ENCODE assay signal across 8 cellular contexts in genomic region chr2:161166538-161167409, GRCh38. TPM values are rescaled to one million over a fixed set of nuclear protein-coding genes. Genes with fewer than 3 reads are reported as not detected.
DNase-seq lines count a peak whose midpoint lies in the region; ATAC-seq and TF ChIP-seq lines count a peak whose summit lies in the region.

No MANE protein-coding gene starts in this region.

- no peak overlapping the region for H4K91ac ChIP-seq in IMR-90 (ENCODE audit: insufficient read depth, low read depth, low read length)

- no peak overlapping the region for H2BK20ac ChIP-seq in IMR-90 (ENCODE audit: low read depth, low read length)

- H3K4me3 ChIP-seq in CD4-positive, CD25-positive, alpha-beta regulatory T cell (ENCODE audit: low read depth, low read length): peak overlapping the region; percentile 97
- no peak overlapping the region for H3K4me3 ChIP-seq in IMR-90 (ENCODE audit: insufficient read depth, low read depth, low read length)
- H3K4me3 ChIP-seq in aorta (ENCODE audit: low read length in 2 of 2): no peak overlapping the region

- peak overlapping the region; percentile 67 for H3K27ac ChIP-seq in CD4-positive, CD25-positive, alpha-beta regulatory T cell (ENCODE audit: insufficient read depth, low read length, poor library complexity, severe bottlenecking)
- peak overlapping the region; percentile 56; the same call in 1 of the 2 replicates for H3K27ac ChIP-seq in IMR-90 (ENCODE audit: insufficient read depth, low read length)
- H3K27ac ChIP-seq in aorta (ENCODE audit: low read depth in 1 of 2, low read length in 2 of 2): no peak overlapping the region

- no peak overlapping the region for H3K4ac ChIP-seq in IMR-90 (ENCODE audit: low read depth, low read length)

- H3K36me3 Mint-ChIP-seq in CD4-positive, CD25-positive, alpha-beta regulatory T cell: peaks cover 23% of the 10 kb centered on the region
- no peaks in the 10 kb centered on the region for H3K36me3 Mint-ChIP-seq in endothelial cell (ENCODE audit: low read depth, unreplicated experiment)

- no peak overlapping the region; the same call in 1 of the 2 replicates for H4K5ac ChIP-seq in IMR-90 (ENCODE audit: low read depth, low read length)

- no peaks in the 10 kb centered on the region for H3K27me3 ChIP-seq in CD4-positive, CD25-positive, alpha-beta regulatory T cell (ENCODE audit: control insufficient read depth, insufficient read depth, low read length)
- no peaks in the 10 kb centered on the region for H3K27me3 ChIP-seq in IMR-90 (ENCODE audit: control insufficient read depth, insufficient read depth, low read length)
- no peaks in the 10 kb centered on the region for H3K27me3 ChIP-seq in aorta (ENCODE audit: control insufficient read depth in 1 of 2, insufficient read depth in 2 of 2, low read length in 1 of 2)

- no peaks in the 10 kb centered on the region for H3K9me3 ChIP-seq in CD4-positive, CD25-positive, alpha-beta regulatory T cell (ENCODE audit: control insufficient read depth in 2 of 2, low read length in 2 of 2)
- H3K9me3 ChIP-seq in IMR-90 (ENCODE audit: control insufficient read depth, insufficient read depth, low read length) (no peaks in the 10 kb centered on the region), aorta (ENCODE audit: control insufficient read depth, low read length) (no peaks in the 10 kb centered on the region)

- ATAC-seq in CD4-positive, CD25-positive, alpha-beta regulatory T cell (ENCODE audit: low read depth in 2 of 2): peak; percentile 59 to 62
- ATAC-seq in GM21447 (IDR thresholded peaks at IDR 0.05; ENCODE audit: unreplicated experiment) (peak; percentile 82), IMR-90 (ENCODE audit: low read depth) (no peak), aorta (ENCODE audit: low FRiP score) (no peak)

- peak; percentile 20 to 79 (median 23) for DNase-seq in CD4-positive, CD25-positive, alpha-beta regulatory T cell
- DNase-seq in IMR-90 (peak; percentile 35), aorta (no peak), SKM-1 treated with dmso at 0.1 percent for 144 hours (lab: John Stamatoyannopoulos, UW; ENCODE audit: unreplicated experiment) (no peak), endothelial cell (ENCODE audit: low spot score) (no peak)
- peak; percentile 64 for DNase-seq in activated naive CD4-positive, alpha-beta T cell treated with anti-CD3 and anti-CD28 coated beads, Interleukin-2, amount 50 U/mL, for 16 hours
- peak; percentile 80 for DNase-seq in stimulated activated CD4-positive, alpha-beta T cell treated with anti-CD3 and anti-CD28 coated beads, Interleukin-4, amount 100 ng/mL, for 24 hours

- no CpG with 5 or more reads among the region's 6 CpGs for WGBS in IMR-90 (ENCODE audit: extremely low coverage in 2 of 2, insufficient read length in 1 of 2), 2 experiments
- WGBS in aorta, 2 donors: 95 to 96% methylated on average over 6 of the region's 6 CpGs

- no TSS peak for BruUV-seq in IMR-90 (replicated peaks; lab: Mats Ljungman, UMichigan)

- H3K4me1 ChIP-seq in CD4-positive, CD25-positive, alpha-beta regulatory T cell (ENCODE audit: control insufficient read depth, insufficient read depth, low read length, poor library complexity, severe bottlenecking): peaks cover 73% of the 10 kb centered on the region
- H3K4me1 ChIP-seq in IMR-90 (ENCODE audit: control insufficient read depth, insufficient read depth, low read length): peaks cover 10% of the 10 kb centered on the region
- peaks cover 2 to 5% of the 10 kb centered on the region in 2 donors for H3K4me1 ChIP-seq in aorta (ENCODE audit: control insufficient read depth in 1 of 2, insufficient read depth in 2 of 2, low read length in 2 of 2)

- H3K23ac ChIP-seq in IMR-90 (ENCODE audit: low read depth, low read length): no peak overlapping the region

- intact Hi-C loops in IMR-90 (cut with micrococcal nuclease) (loop anchor here (10.0 kb wide), 1 partner anchor 672 kb away; the partner anchor contains the start of gene RBMS1), aorta (cut with DNase I) (no loop called here)

- H3K9me1 ChIP-seq in IMR-90 (ENCODE audit: insufficient read depth, low read length): peaks cover 6% of the 10 kb centered on the region

- no peak overlapping the region for H3K56ac ChIP-seq in IMR-90 (ENCODE audit: extremely low read depth, insufficient read depth, low read length)

- CTCF ChIA-PET in IMR-90 (lab: Yijun Ruan, JAX): no interaction called here

- H3K27me3 Mint-ChIP-seq in CD4-positive, CD25-positive, alpha-beta regulatory T cell: no peaks in the 10 kb centered on the region
- no peaks in the 10 kb centered on the region for H3K27me3 Mint-ChIP-seq in endothelial cell (ENCODE audit: unreplicated experiment)

- H3K4me3 Mint-ChIP-seq in CD4-positive, CD25-positive, alpha-beta regulatory T cell: peak overlapping the region in 3 of 4 donors; percentile 18 to 71 (median 20)
- H3K4me3 Mint-ChIP-seq in endothelial cell (ENCODE audit: unreplicated experiment): no peak overlapping the region

- H2AK5ac ChIP-seq in IMR-90 (ENCODE audit: low read depth, low read length): no peak overlapping the region

- no peak overlapping the region for H3K4me2 ChIP-seq in IMR-90 (ENCODE audit: low read depth, low read length)

- TF ChIP-seq RAD21 in IMR-90 (IDR thresholded peaks at IDR 0.05; ENCODE audit: low read length): no peak

- TF ChIP-seq POLR2A in IMR-90 (IDR thresholded peaks at IDR 0.05; ENCODE audit: low read depth, low read length): no peak

- peaks cover 54 to 94% (median 80%) of the 10 kb centered on the region in 4 donors for H3K4me1 Mint-ChIP-seq in CD4-positive, CD25-positive, alpha-beta regulatory T cell
- H3K4me1 Mint-ChIP-seq in endothelial cell (ENCODE audit: unreplicated experiment): peaks cover 23% of the 10 kb centered on the region

- no peak overlapping the region for H3K9ac ChIP-seq in IMR-90 (ENCODE audit: low read depth, low read length)

- no peak overlapping the region for H2AK9ac ChIP-seq in IMR-90 (replicated peaks; ENCODE audit: low read depth, low read length, poor library complexity)

- H2BK120ac ChIP-seq in IMR-90 (ENCODE audit: low read depth, low read length): no peak overlapping the region

- dilution Hi-C loops in IMR-90 (cut with HindIII; ENCODE audit: low sequenced_read_pairs, unreplicated experiment): no loop called here

- H2BK5ac ChIP-seq in IMR-90 (ENCODE audit: low read depth, low read length, poor library complexity, severe bottlenecking): peak overlapping the region; percentile 25

- no peaks in the 10 kb centered on the region for H3K9me3 Mint-ChIP-seq in CD4-positive, CD25-positive, alpha-beta regulatory T cell
- no peaks in the 10 kb centered on the region for H3K9me3 Mint-ChIP-seq in endothelial cell (ENCODE audit: unreplicated experiment)

- H2AFZ ChIP-seq in IMR-90 (replicated peaks; ENCODE audit: low read length, poor library complexity): no peak overlapping the region

- POLR2A ChIA-PET in IMR-90 (lab: Charles Lee; ENCODE audit: unreplicated experiment): interaction anchor here (0.6 kb wide), 2 partner anchors 34 to 781 kb away, joined by 3 to 4 read pairs; no protein-coding TSS in a partner anchor

- no peak overlapping the region for H3K14ac ChIP-seq in IMR-90 (replicated peaks; ENCODE audit: low read depth, low read length)

- in situ Hi-C loops in IMR-90 (cut with MboI; ENCODE audit: low sequenced_read_pairs): no loop called here

- H4K20me1 ChIP-seq in IMR-90 (ENCODE audit: insufficient read depth, low read length): peaks cover 4% of the 10 kb centered on the region; the same call in 1 of the 2 replicates

- no peak overlapping the region for H3K18ac ChIP-seq in IMR-90 (ENCODE audit: low read depth, low read length)

- H4K8ac ChIP-seq in IMR-90 (ENCODE audit: low read depth in 2 of 2, low read length in 2 of 2): no peak overlapping the region

- H3K36me3 ChIP-seq in CD4-positive, CD25-positive, alpha-beta regulatory T cell (ENCODE audit: control insufficient read depth, insufficient read depth, low read length): peaks cover 5% of the 10 kb centered on the region
- peaks cover 11% of the 10 kb centered on the region for H3K36me3 ChIP-seq in IMR-90 (ENCODE audit: control insufficient read depth, insufficient read depth, low read length)
- no peaks in the 10 kb centered on the region for H3K36me3 ChIP-seq in aorta (ENCODE audit: control insufficient read depth in 1 of 2, insufficient read depth in 2 of 2, low read length in 1 of 2)

- H3K79me1 ChIP-seq in IMR-90 (ENCODE audit: low read depth in 1 of 2, low read length in 2 of 2): peaks cover 34 to 69% of the 10 kb centered on the region in 2 experiments

- H2BK15ac ChIP-seq in IMR-90 (ENCODE audit: low read depth, low read length): no peak overlapping the region

- TF ChIP-seq CTCF in IMR-90 (conservative IDR thresholded peaks at IDR 0.05; ENCODE audit: low read depth, low read length): no peak
- TF ChIP-seq CTCF in endothelial cell (IDR thresholded peaks at IDR 0.05; ENCODE audit: unreplicated experiment): no peak

- H3K27ac Mint-ChIP-seq in CD4-positive, CD25-positive, alpha-beta regulatory T cell: peak overlapping the region; percentile 70 to 92 (median 80)
- no peak overlapping the region for H3K27ac Mint-ChIP-seq in endothelial cell (ENCODE audit: unreplicated experiment)

TF ChIP-seq in IMR-90, 13 proteins besides CTCF, POLR2A, EP300 and RAD21 (continues in another document):
- TF ChIP-seq RCOR1 (IDR thresholded peaks at IDR 0.05; ENCODE audit: insufficient replicate concordance, low read length) (no peak), CHD1 (IDR thresholded peaks at IDR 0.05; ENCODE audit: low read depth, low read length) (no peak), MAFK (IDR thresholded peaks at IDR 0.05; ENCODE audit: low read depth, low read length) (no peak), MXI1 (IDR thresholded peaks at IDR 0.05; ENCODE audit: borderline replicate concordance, low read depth, low read length) (no peak), CEBPB (IDR thresholded peaks at IDR 0.05; ENCODE audit: low read depth, low read length) (no peak), SMC3 (IDR thresholded peaks at IDR 0.05; ENCODE audit: low read depth, low read length) (no peak), NFE2L2 (IDR thresholded peaks at IDR 0.05; ENCODE audit: low read depth, low read length) (no peak)
- TF ChIP-seq, protein P1, sequence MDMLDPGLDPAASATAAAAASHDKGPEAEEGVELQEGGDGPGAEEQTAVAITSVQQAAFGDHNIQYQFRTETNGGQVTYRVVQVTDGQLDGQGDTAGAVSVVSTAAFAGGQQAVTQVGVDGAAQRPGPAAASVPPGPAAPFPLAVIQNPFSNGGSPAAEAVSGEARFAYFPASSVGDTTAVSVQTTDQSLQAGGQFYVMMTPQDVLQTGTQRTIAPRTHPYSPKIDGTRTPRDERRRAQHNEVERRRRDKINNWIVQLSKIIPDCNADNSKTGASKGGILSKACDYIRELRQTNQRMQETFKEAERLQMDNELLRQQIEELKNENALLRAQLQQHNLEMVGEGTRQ (IDR thresholded peaks at IDR 0.05; ENCODE audit: low read depth, low read length): no peak

RNA-seq across cellular contexts. Expression of gene TANK, which starts 6.5 kb away (rescaled TPM):
- 182 TPM for total RNA-seq in CD4-positive, CD25-positive, alpha-beta regulatory T cell
- polyA plus RNA-seq in CD4-positive, CD25-positive, alpha-beta regulatory T cell: 10 to 100 TPM; 84.5 to 97.1 (median 89.0) TPM
- total RNA-seq in IMR-90 (2012; rRNA removed) (41.9 and 46.4 TPM in 2 replicates), aorta (10 to 100 TPM; 57.7 to 76.9 TPM), endothelial cell (ENCODE audit: unreplicated experiment) (40.8 TPM)
- polyA plus RNA-seq in IMR-90 (2012; rRNA removed) (24.8 and 25.4 TPM in 2 replicates), aorta (10 to 100 TPM; 33.1 to 39.3 TPM)
- polyA plus RNA-seq in IMR-90 (2012; cell fraction: cytosol; rRNA removed): 8.1 and 12.2 TPM in 2 replicates
- 5.6 and 36.1 TPM in 2 replicates for polyA plus RNA-seq in IMR-90 (2012; cell fraction: nucleus; rRNA removed; ENCODE audit: low replicate concordance)

Comparison
In these comparisons a context has a peak if more than half of its experiments do, and no peak if none do; other contexts are left out.
1. ATAC-seq: peak in CD4-positive, CD25-positive, alpha-beta regulatory T cell (2 of 2) and GM21447 (single experiment); none in IMR-90 (single experiment) and aorta (single experiment).
2. DNase-seq: peak in CD4-positive, CD25-positive, alpha-beta regulatory T cell (3 of 3), IMR-90 (single experiment), activated naive CD4-positive, alpha-beta T cell treated with anti-CD3 and anti-CD28 coated beads, Interleukin-2, amount 50 U/mL, for 16 hours (single experiment) and stimulated activated CD4-positive, alpha-beta T cell treated with anti-CD3 and anti-CD28 coated beads, Interleukin-4, amount 100 ng/mL, for 24 hours (single experiment); none in aorta (0 of 2), SKM-1 treated with dmso at 0.1 percent for 144 hours (single experiment) and endothelial cell (single experiment).
3. H3K27ac ChIP-seq: peak in CD4-positive, CD25-positive, alpha-beta regulatory T cell (single experiment) and IMR-90 (single experiment); none in aorta (0 of 2).